Comparison of ENCODE assay signal across 22 cellular contexts in genomic region chrX:130716822-130717405, GRCh38.
DNase-seq lines count a peak whose midpoint lies in the region; ATAC-seq, FAIRE-seq and TF ChIP-seq lines count a peak whose summit lies in the region.
"Had no signal": no experiment of that assay in that cellular context is flagged by ENCODE, and none has a peak within 500 bp of the region (broad histone marks: within the 10 kb centered on the region; RNA-seq: fewer than 3 reads in every experiment).

No MANE protein-coding gene starts in this region.

- no peak overlapping the region for H3K4me2 ChIP-seq in astrocyte (ENCODE audit: low read length)
- H3K4me2 ChIP-seq: A549 had no signal

- no peak overlapping the region for H3K27ac ChIP-seq in astrocyte (ENCODE audit: low read depth, low read length)
- H3K27ac ChIP-seq: A549, C4-2B, gastrocnemius medialis, prostate gland had no signal

- peak; percentile 13 for DNase-seq in NCI-H187 treated with DMSO at 0.1 percent for 48 hours (lab: John Stamatoyannopoulos, UW)
- DNase-seq in NCI-H187 (lab: John Stamatoyannopoulos, UW), result no peak
- DNase-seq in NCI-H1092 (lab: John Stamatoyannopoulos, UW), result peak; percentile 32
- peak; percentile 40 for DNase-seq in astrocyte (ENCODE audit: low read depth)
- no peak for DNase-seq in activated CD4-positive, alpha-beta T cell treated with anti-CD3 and anti-CD28 coated beads, Interleukin-2, amount 50 U/mL, for 4 hours
- DNase-seq: activated CD8-positive, alpha-beta memory T cell treated with anti-CD3 and anti-CD28 coated beads, Interleukin-2, amount 10 ng/mL, durations not matched to agents 7 days and 5 days; activated effector memory CD4-positive, alpha-beta T cell treated with Interleukin-2 at 50 U/mL for 16 hours; gastrocnemius medialis; mammary epithelial cell; natural killer cell; stimulated activated naive CD8-positive, alpha-beta T cell treated with anti-CD3 and anti-CD28 coated beads, Interleukin-15, Interleukin-2, amounts not matched to agents 100 U/mL and 50 U/mL, for 24 hours; trophoblast cell had no signal

- H3K36me3 Mint-ChIP-seq in astrocyte (ENCODE audit: low read depth, unreplicated experiment) (no peaks in the 10 kb centered on the region), nephron (ENCODE audit: low read depth) (no peaks in the 10 kb centered on the region)
- H3K36me3 Mint-ChIP-seq: activated CD8-positive, alpha-beta memory T cell treated with anti-CD3 and anti-CD28 coated beads, Interleukin-2, amount 10 ng/mL, durations not matched to agents 7 days and 5 days; natural killer cell had no signal

- H3K27me3 ChIP-seq in astrocyte (ENCODE audit: insufficient read depth, low read length), result no peaks in the 10 kb centered on the region
- H3K27me3 ChIP-seq: gastrocnemius medialis had no signal

- H3K27me3 Mint-ChIP-seq in astrocyte (ENCODE audit: low read depth, unreplicated experiment) (no peaks in the 10 kb centered on the region), nephron (ENCODE audit: low read depth) (no peaks in the 10 kb centered on the region)
- H3K27me3 Mint-ChIP-seq: activated CD8-positive, alpha-beta memory T cell treated with anti-CD3 and anti-CD28 coated beads, Interleukin-2, amount 10 ng/mL, durations not matched to agents 7 days and 5 days had no signal

- H3K9me3 ChIP-seq in astrocyte (ENCODE audit: insufficient read depth, low read depth, low read length), result no peaks in the 10 kb centered on the region
- H3K9me3 ChIP-seq: A549, gastrocnemius medialis, prostate gland had no signal

- H3K4me3 Mint-ChIP-seq in astrocyte (ENCODE audit: unreplicated experiment) (no peak overlapping the region), nephron (no peak overlapping the region)
- H3K4me3 Mint-ChIP-seq: activated CD8-positive, alpha-beta memory T cell treated with anti-CD3 and anti-CD28 coated beads, Interleukin-2, amount 10 ng/mL, durations not matched to agents 7 days and 5 days; natural killer cell; T-helper 1 cell treated with Interleukin-12 subunit alpha and Interleukin-12 subunit beta and Interleukin-4 antibody, amounts not matched to agents 30 μg/mL and 1 μg/mL, for 36 hours had no signal

- no peak overlapping the region for H3K27ac Mint-ChIP-seq in astrocyte (ENCODE audit: unreplicated experiment)
- peak overlapping the region; percentile 11 to 42 (median 31) for H3K27ac Mint-ChIP-seq in nephron
- H3K27ac Mint-ChIP-seq: activated CD8-positive, alpha-beta memory T cell treated with anti-CD3 and anti-CD28 coated beads, Interleukin-2, amount 10 ng/mL, durations not matched to agents 7 days and 5 days; natural killer cell; T-helper 1 cell treated with Interleukin-12 subunit alpha and Interleukin-12 subunit beta and Interleukin-4 antibody, amounts not matched to agents 30 μg/mL and 1 μg/mL, for 36 hours had no signal

- H4K20me1 ChIP-seq in astrocyte (ENCODE audit: insufficient read depth, low read length), result no peaks in the 10 kb centered on the region

- H2AFZ ChIP-seq in astrocyte (ENCODE audit: low read depth, low read length), result no peak overlapping the region

- H3K4me1 Mint-ChIP-seq in astrocyte (ENCODE audit: low read depth, unreplicated experiment) (peaks cover 21% of the 10 kb centered on the region), nephron (peaks cover 37% of the 10 kb centered on the region)

- TF ChIP-seq CTCF in astrocyte (IDR thresholded peaks at IDR 0.05; ENCODE audit: insufficient read depth, low read depth, low read length) (no peak), nephron (IDR thresholded peaks at IDR 0.05; ENCODE audit: unreplicated experiment in 3 of 3) (no peak)

- ATAC-seq in GM21447 (IDR thresholded peaks at IDR 0.05; ENCODE audit: unreplicated experiment) (no peak), HG02759 (IDR thresholded peaks at IDR 0.05; ENCODE audit: unreplicated experiment) (no peak)
- ATAC-seq: A549; activated CD4-positive, CD25-positive, alpha-beta regulatory T cell treated with anti-CD3 and anti-CD28 coated beads, Interleukin-2, amount 50 U/mL, for 24 hours; activated CD8-positive, alpha-beta memory T cell treated with anti-CD3 and anti-CD28 coated beads, Interleukin-2, amount 10 ng/mL, durations not matched to agents 7 days and 5 days; gastrocnemius medialis; natural killer cell; Right ventricle myocardium inferior; stimulated activated naive CD8-positive, alpha-beta T cell treated with anti-CD3 and anti-CD28 coated beads, Interleukin-15, Interleukin-2, amounts not matched to agents 100 U/mL and 50 U/mL, for 24 hours had no signal

- no peaks in the 10 kb centered on the region for H3K79me2 ChIP-seq in astrocyte (ENCODE audit: insufficient read depth, low read length)

- no peak overlapping the region for H3K9ac ChIP-seq in astrocyte (ENCODE audit: low read length)

- no peaks in the 10 kb centered on the region for H3K9me3 Mint-ChIP-seq in astrocyte (ENCODE audit: unreplicated experiment)
- no peaks in the 10 kb centered on the region for H3K9me3 Mint-ChIP-seq in nephron
- H3K9me3 Mint-ChIP-seq: natural killer cell; T-helper 1 cell treated with Interleukin-12 subunit alpha and Interleukin-12 subunit beta and Interleukin-4 antibody, amounts not matched to agents 30 μg/mL and 1 μg/mL, for 36 hours had no signal

- H3K36me3 ChIP-seq in astrocyte (ENCODE audit: insufficient read depth, low read length), result no peaks in the 10 kb centered on the region
- H3K36me3 ChIP-seq: gastrocnemius medialis, prostate gland had no signal

- H3K4me3 ChIP-seq in astrocyte (ENCODE audit: insufficient read depth, low read depth, low read length), result no peak overlapping the region
- H3K4me3 ChIP-seq: A549, gastrocnemius medialis, prostate gland had no signal

- peak; percentile 85 for FAIRE-seq in astrocyte (lab: Jason Lieb, UNC)
- FAIRE-seq: endothelial cell of umbilical vein had no signal

- no peaks in the 10 kb centered on the region for H3K4me1 ChIP-seq in astrocyte (ENCODE audit: insufficient read depth, low read length)
- H3K4me1 ChIP-seq: A549, prostate gland had no signal

Comparison
In these comparisons a context has a peak if more than half of its experiments do, and no peak if none do; other contexts are left out.
1. DNase-seq: peak in NCI-H187 treated with DMSO at 0.1 percent for 48 hours (single experiment), NCI-H1092 (single experiment) and astrocyte (single experiment); none in NCI-H187 (0 of 2) and activated CD4-positive, alpha-beta T cell treated with anti-CD3 and anti-CD28 coated beads, Interleukin-2, amount 50 U/mL, for 4 hours (0 of 2).